In genomic region chr3:144032531-144033234, GRCh38 we compare ENCODE assay signal across 9 cellular contexts.
DNase-seq lines count a peak whose midpoint lies in the region; ATAC-seq, FAIRE-seq and TF ChIP-seq lines count a peak whose summit lies in the region.
"Had no signal": no experiment of that assay in that cellular context is flagged by ENCODE, and none has a peak within 500 bp of the region (broad histone marks: within the 10 kb centered on the region; RNA-seq: fewer than 3 reads in every experiment).

No MANE protein-coding gene starts in this region.

- no peak for TF ChIP-seq EP300 in HepG2 (IDR thresholded peaks at IDR 0.05; ENCODE audit: low read depth in 2 of 2, low read length in 2 of 2)
- TF ChIP-seq EP300 in HepG2 (CRISPR knock-in tag; IDR thresholded peaks at IDR 0.05; ENCODE audit: borderline replicate concordance), result no peak

- H3K27ac Mint-ChIP-seq in IgD-negative memory B cell (no peak overlapping the region), progenitor cell of endocrine pancreas (no peak overlapping the region)

- no peaks in the 10 kb centered on the region for H4K20me1 ChIP-seq in HepG2 (ENCODE audit: insufficient read depth, low read length)

- H3K9ac ChIP-seq in liver (ENCODE audit: low read depth in 1 of 2, low read length in 2 of 2) (peak overlapping the region; percentile 53 to 60), HepG2 (ENCODE audit: insufficient read depth, low read depth, low read length) (no peak overlapping the region)

- ATAC-seq in HepG2 (no peak), HG02763 (IDR thresholded peaks at IDR 0.05; ENCODE audit: unreplicated experiment) (peak; percentile 67)

- H3K79me2 ChIP-seq in HepG2 (ENCODE audit: insufficient read depth, low read length), result no peaks in the 10 kb centered on the region

- in situ Hi-C loops in HepG2 (cut with HindIII; ENCODE audit: extremely low pct_ligation_motif_present, low pct_unique_long_range_greater_than_20kb), result no loop called here

- peaks cover 2% of the 10 kb centered on the region for H3K36me3 Mint-ChIP-seq in IgD-negative memory B cell
- no peaks in the 10 kb centered on the region for H3K36me3 Mint-ChIP-seq in progenitor cell of endocrine pancreas (ENCODE audit: insufficient read depth)

- CTCF ChIA-PET in HepG2 (lab: Yijun Ruan, JAX; ENCODE audit: low intra/inter-chr PET ratio, low total read pairs), result no interaction called here

- H2AFZ ChIP-seq in HepG2 (ENCODE audit: low read length), result no peak overlapping the region

- H3K36me3 ChIP-seq in liver (ENCODE audit: control insufficient read depth in 4 of 4, insufficient read depth in 3 of 4, low read depth in 1 of 4, low read length in 3 of 4) (no peaks in the 10 kb centered on the region), HepG2 (replicated peaks in 1 of 2; ENCODE audit: control insufficient read depth in 1 of 2, insufficient read depth in 2 of 2, low read length in 2 of 2) (no peaks in the 10 kb centered on the region), SJCRH30 (no peaks in the 10 kb centered on the region)

- DNase-seq in HepG2 (ENCODE audit: low spot score) (no peak), progenitor cell of endocrine pancreas (ENCODE audit: low spot score, unreplicated experiment) (no peak), SJCRH30 (no peak), MV-4-11 (lab: John Stamatoyannopoulos, UW) (no peak), occipital lobe (lab: John Stamatoyannopoulos, UW) (no peak)
- DNase-seq: SHP77 had no signal

- TF ChIP-seq CTCF in liver (IDR thresholded peaks at IDR 0.05; ENCODE audit: low read depth, low read length, missing input control) (no peak), HepG2 (CRISPR knock-in tag; IDR thresholded peaks at IDR 0.05) (no peak), progenitor cell of endocrine pancreas (IDR thresholded peaks at IDR 0.05; ENCODE audit: unreplicated experiment) (no peak)

- H3K27me3 ChIP-seq in liver (ENCODE audit: control insufficient read depth in 4 of 4, insufficient read depth in 4 of 4, low read length in 3 of 4) (no peaks in the 10 kb centered on the region), HepG2 (ENCODE audit: control insufficient read depth in 1 of 2, insufficient read depth in 2 of 2, low read length in 2 of 2) (no peaks in the 10 kb centered on the region), SJCRH30 (no peaks in the 10 kb centered on the region)

- H3K4me1 ChIP-seq in liver (ENCODE audit: control insufficient read depth in 4 of 4, insufficient read depth in 4 of 4, low read length in 3 of 4), result peaks cover 3 to 8% (median 5%) of the 10 kb centered on the region in 4 donors
- no peaks in the 10 kb centered on the region for H3K4me1 ChIP-seq in HepG2 (ENCODE audit: insufficient read depth, low read length)
- no peaks in the 10 kb centered on the region for H3K4me1 ChIP-seq in SJCRH30

- TF ChIP-seq POLR2A in HepG2 (IDR thresholded peaks at IDR 0.05; ENCODE audit: insufficient read depth in 1 of 2, low read depth in 2 of 2, low read length in 2 of 2), result no peak

- no peak overlapping the region for H3K4me2 ChIP-seq in HepG2 (ENCODE audit: low read depth, low read length)

- no TSS peak for BruUV-seq in HepG2 (replicated peaks; lab: Mats Ljungman, UMichigan)

- H3K9me3 ChIP-seq in liver (ENCODE audit: control insufficient read depth in 4 of 4, low read length in 3 of 4), result no peaks in the 10 kb centered on the region
- no peaks in the 10 kb centered on the region for H3K9me3 ChIP-seq in HepG2 (ENCODE audit: low read length)
- no peaks in the 10 kb centered on the region for H3K9me3 ChIP-seq in SJCRH30 (replicated peaks)

- H3K27ac ChIP-seq in liver (ENCODE audit: low read depth in 1 of 2, low read length in 2 of 2) (peak overlapping the region; percentile 44 to 65), HepG2 (ENCODE audit: extremely low read length, insufficient read depth, low read length) (no peak overlapping the region), SJCRH30 (no peak overlapping the region)

- FAIRE-seq in HepG2 (lab: Jason Lieb, UNC), result no peak

- WGBS in liver, result 40% methylated on average over 5 of the region's 5 CpGs
- 27% methylated on average over 5 of the region's 5 CpGs for WGBS in HepG2 (ENCODE audit: low lambda C conversion rate)

- intact Hi-C loops in HepG2 (cut with micrococcal nuclease; ENCODE audit: unreplicated experiment), result no loop called here

- peak overlapping the region in 1 of 3 donors; percentile 17 for H3K4me3 ChIP-seq in liver (ENCODE audit: low read depth in 1 of 3, low read length in 3 of 3)
- no peak overlapping the region for H3K4me3 ChIP-seq in HepG2 (replicated peaks in 1 of 3; ENCODE audit: insufficient read depth in 1 of 3, low read depth in 2 of 3, low read length in 3 of 3)
- no peak overlapping the region for H3K4me3 ChIP-seq in SJCRH30

- H3K4me1 Mint-ChIP-seq in IgD-negative memory B cell (peaks cover 19 to 25% (median 24%) of the 10 kb centered on the region in 3 donors), progenitor cell of endocrine pancreas (ENCODE audit: low read depth) (no peaks in the 10 kb centered on the region)

- H3K4me3 Mint-ChIP-seq in IgD-negative memory B cell (peak overlapping the region in 3 of 4 donors; percentile 57 to 74 (median 58)), progenitor cell of endocrine pancreas (ENCODE audit: low read depth) (no peak overlapping the region)

- H3K9me3 Mint-ChIP-seq in IgD-negative memory B cell (no peaks in the 10 kb centered on the region), progenitor cell of endocrine pancreas (ENCODE audit: low read depth) (no peaks in the 10 kb centered on the region)

- H3K27me3 Mint-ChIP-seq in IgD-negative memory B cell (peaks cover 2% of the 10 kb centered on the region), progenitor cell of endocrine pancreas (no peaks in the 10 kb centered on the region)

- POLR2A ChIA-PET in HepG2 (lab: Yijun Ruan, JAX), result no interaction called here

- no peak for TF ChIP-seq RAD21 in liver (IDR thresholded peaks at IDR 0.05)
- no peak for TF ChIP-seq RAD21 in HepG2 (CRISPR knock-in tag; IDR thresholded peaks at IDR 0.05)

TF ChIP-seq in liver, 16 proteins besides CTCF, POLR2A, EP300 and RAD21 (continues in another document):
- TF ChIP-seq NR2F2 (IDR thresholded peaks at IDR 0.05) (no peak), SP1 (IDR thresholded peaks at IDR 0.05) (no peak), REST (IDR thresholded peaks at IDR 0.05) (no peak)

TF ChIP-seq in HepG2, 621 proteins besides CTCF, POLR2A, EP300 and RAD21 (continues in another document):
- TF ChIP-seq PITX1 (CRISPR knock-in tag; IDR thresholded peaks at IDR 0.05) (no peak), GPBP1L1 (CRISPR knock-in tag; IDR thresholded peaks at IDR 0.05) (no peak), STAG1 (CRISPR knock-in tag; IDR thresholded peaks at IDR 0.05) (no peak), DZIP1 (CRISPR knock-in tag; IDR thresholded peaks at IDR 0.05) (no peak), NCOR1 (IDR thresholded peaks at IDR 0.05; ENCODE audit: borderline replicate concordance, low read length) (no peak), TBX2 (CRISPR knock-in tag; IDR thresholded peaks at IDR 0.05; ENCODE audit: borderline replicate concordance) (no peak), KLF11 (CRISPR knock-in tag; IDR thresholded peaks at IDR 0.05) (no peak)

Comparison
In these comparisons a context has a peak if more than half of its experiments do, and no peak if none do; other contexts are left out.
1. H3K27ac ChIP-seq: peak in liver (2 of 2); none in HepG2 (single experiment) and SJCRH30 (single experiment).